In genomic region chr14:24309538-24310386, GRCh38 we compare ENCODE assay signal across 10 cellular contexts. TPM values are rescaled to one million over a fixed set of nuclear protein-coding genes. Genes with fewer than 3 reads are reported as not detected.
DNase-seq lines count a peak whose midpoint lies in the region; ATAC-seq, FAIRE-seq and TF ChIP-seq lines count a peak whose summit lies in the region.
"Had no signal": no experiment of that assay in that cellular context is flagged by ENCODE, and none has a peak within 500 bp of the region (broad histone marks: within the 10 kb centered on the region; RNA-seq: fewer than 3 reads in every experiment).

Gene LTB4R2, plus strand, starts transcription at chr14:24310140. Its CDS starts 525 bp downstream, at chr14:24310665.

- CTCF ChIA-PET in HepG2 (lab: Yijun Ruan, JAX; ENCODE audit: low intra/inter-chr PET ratio, low total read pairs): interaction anchor here (3.4 kb wide), 1 partner anchor 12 kb away, joined by 45 read pairs; the partner anchor contains the start of genes DHRS1 and NOP9

- peak within 1 kb of the TSS; percentile 79 for H3K4me3 Mint-ChIP-seq in activated T-cell treated with anti-CD3 and anti-CD28 coated beads, Interleukin-2, amount 50 U/mL, for 4 hours
- H3K4me3 Mint-ChIP-seq: nephron had no signal

- no peak for TF ChIP-seq RAD21 in HepG2 (CRISPR knock-in tag; IDR thresholded peaks at IDR 0.05)

- H3K4me1 ChIP-seq in adipocyte (ENCODE audit: control insufficient read depth, insufficient read depth, low read length) (peaks cover 22% of the 10 kb centered on the region), HepG2 (ENCODE audit: insufficient read depth, low read length) (peaks cover 53% of the 10 kb centered on the region), thoracic aorta (ENCODE audit: control insufficient read depth in 1 of 2, low read depth in 2 of 2) (peaks cover 5 to 21% of the 10 kb centered on the region in 2 donors), smooth muscle cell (ENCODE audit: low read depth) (no peaks in the 10 kb centered on the region)

- no peak for TF ChIP-seq POLR2A in HepG2 (IDR thresholded peaks at IDR 0.05; ENCODE audit: insufficient read depth in 1 of 2, low read depth in 2 of 2, low read length in 2 of 2)

- H4K20me1 ChIP-seq in HepG2 (ENCODE audit: insufficient read depth, low read length): no peaks in the 10 kb centered on the region
- H4K20me1 ChIP-seq in smooth muscle cell (ENCODE audit: low read depth): no peaks in the 10 kb centered on the region

- no peak; the same call in 1 of the 2 replicates for TF ChIP-seq CTCF in HepG2 (CRISPR knock-in tag; IDR thresholded peaks at IDR 0.05)
- no peak for TF ChIP-seq CTCF in thoracic aorta (IDR thresholded peaks at IDR 0.05)
- no peak for TF ChIP-seq CTCF in smooth muscle cell (IDR thresholded peaks at IDR 0.05; ENCODE audit: borderline replicate concordance, insufficient read depth, poor library complexity, severe bottlenecking)

- H3K9ac ChIP-seq in adipocyte (ENCODE audit: low read length): peak within 1 kb of the TSS; percentile 54
- H3K9ac ChIP-seq in HepG2 (ENCODE audit: insufficient read depth, low read depth, low read length): no peak within 1 kb of the TSS
- no peak within 1 kb of the TSS for H3K9ac ChIP-seq in smooth muscle cell (ENCODE audit: low read depth)

- H3K27ac ChIP-seq in HepG2 (ENCODE audit: extremely low read length, insufficient read depth, low read length) (peak within 1 kb of the TSS; percentile 4), thoracic aorta (peak within 1 kb of the TSS; percentile 39 to 59), smooth muscle cell (ENCODE audit: low read depth) (no peak within 1 kb of the TSS)

- peaks cover 68% of the 10 kb centered on the region for H3K4me1 Mint-ChIP-seq in activated T-cell treated with anti-CD3 and anti-CD28 coated beads, Interleukin-2, amount 50 U/mL, for 4 hours (ENCODE audit: low read depth)

- intact Hi-C loops in HepG2 (cut with micrococcal nuclease; ENCODE audit: unreplicated experiment): loop anchor here (2.0 kb wide), 1 partner anchor 67 kb away; the partner anchor contains the start of gene TINF2

- no peaks in the 10 kb centered on the region for H3K27me3 Mint-ChIP-seq in activated T-cell treated with anti-CD3 and anti-CD28 coated beads, Interleukin-2, amount 50 U/mL, for 4 hours (ENCODE audit: low read depth)

- H3K9me3 Mint-ChIP-seq in activated T-cell treated with anti-CD3 and anti-CD28 coated beads, Interleukin-2, amount 50 U/mL, for 4 hours: no peaks in the 10 kb centered on the region
- H3K9me3 Mint-ChIP-seq: nephron had no signal

- WGBS in HepG2 (ENCODE audit: low lambda C conversion rate): 95% methylated on average over 6 of the region's 6 CpGs
- WGBS in smooth muscle cell (ENCODE audit: low lambda C conversion rate): 88% methylated on average over 6 of the region's 6 CpGs

- peak within 1 kb of the TSS; percentile 68 for H3K4me3 ChIP-seq in adipocyte (ENCODE audit: low read length)
- no peak within 1 kb of the TSS for H3K4me3 ChIP-seq in HepG2 (replicated peaks in 1 of 3; ENCODE audit: insufficient read depth in 1 of 3, low read depth in 2 of 3, low read length in 3 of 3)
- peak within 1 kb of the TSS; percentile 75 for H3K4me3 ChIP-seq in thoracic aorta
- H3K4me3 ChIP-seq in smooth muscle cell: no peak within 1 kb of the TSS

- H3K79me2 ChIP-seq in HepG2 (ENCODE audit: insufficient read depth, low read length) (peaks cover 9% of the 10 kb centered on the region), smooth muscle cell (ENCODE audit: low read depth) (no peaks in the 10 kb centered on the region)

- H3K4me2 ChIP-seq in HepG2 (ENCODE audit: low read depth, low read length) (no peak within 1 kb of the TSS), smooth muscle cell (no peak within 1 kb of the TSS)

- no peak for DNase-seq in activated T-cell treated with anti-CD3 and anti-CD28 coated beads, Interleukin-2, amount 50 U/mL, for 4 hours
- DNase-seq in activated T-cell treated with anti-CD3 and anti-CD28 coated beads for 4 hours: no peak
- no peak for DNase-seq in adipocyte (ENCODE audit: low read depth)
- DNase-seq in HepG2 (ENCODE audit: low spot score): no peak
- DNase-seq in thoracic aorta (ENCODE audit: low spot score): no peak
- no peak for DNase-seq in kidney tubule cell (ENCODE audit: low spot score)
- no peak for DNase-seq in NOMO-1 treated with DMSO at 0.1 percent for 48 hours (lab: John Stamatoyannopoulos, UW; ENCODE audit: unreplicated experiment)
- no peak for DNase-seq in smooth muscle cell (lab: John Stamatoyannopoulos, UW; ENCODE audit: unreplicated experiment)
- DNase-seq: HCEC 1CT had no signal

- H3K36me3 Mint-ChIP-seq in activated T-cell treated with anti-CD3 and anti-CD28 coated beads, Interleukin-2, amount 50 U/mL, for 4 hours (ENCODE audit: insufficient read depth): peaks cover 24% of the 10 kb centered on the region

- no peaks in the 10 kb centered on the region for H3K27me3 ChIP-seq in adipocyte (replicated peaks; ENCODE audit: control insufficient read depth, insufficient read depth, low read length)
- H3K27me3 ChIP-seq in HepG2 (ENCODE audit: control insufficient read depth in 1 of 2, insufficient read depth in 2 of 2, low read length in 2 of 2): no peaks in the 10 kb centered on the region; a peak in 1 of 5 replicates
- H3K27me3 ChIP-seq in thoracic aorta (replicated peaks; ENCODE audit: insufficient read depth): no peaks in the 10 kb centered on the region
- no peaks in the 10 kb centered on the region for H3K27me3 ChIP-seq in smooth muscle cell (ENCODE audit: low read depth)

- ATAC-seq in activated T-cell treated with anti-CD3 and anti-CD28 coated beads, Interleukin-2, amount 50 U/mL, for 4 hours: no peak
- no peak for ATAC-seq in HepG2
- ATAC-seq in thoracic aorta (ENCODE audit: insufficient number of reproducible peaks, low FRiP score, low read depth): no peak

- POLR2A ChIA-PET in HepG2 (lab: Yijun Ruan, JAX): interaction anchor here (0.8 to 24.7 kb wide), 9 partner anchors 9 to 216 kb away, joined by 3 to 850 read pairs (median 28); partner anchors contain the start of genes CHMP4A, DCAF11, DHRS1 and EMC9

- FAIRE-seq in HepG2 (lab: Jason Lieb, UNC): no peak

- no peak within 1 kb of the TSS for H2AFZ ChIP-seq in HepG2 (ENCODE audit: low read length)
- no peak within 1 kb of the TSS for H2AFZ ChIP-seq in smooth muscle cell (ENCODE audit: low read depth)

- H3F3A ChIP-seq in smooth muscle cell (ENCODE audit: low read depth): no peaks in the 10 kb centered on the region

- in situ Hi-C loops in HepG2 (cut with HindIII; ENCODE audit: extremely low pct_ligation_motif_present, low pct_unique_long_range_greater_than_20kb): no loop called here

- TF ChIP-seq EP300 in HepG2 (IDR thresholded peaks at IDR 0.05; ENCODE audit: low read depth in 2 of 2, low read length in 2 of 2) (no peak), HepG2 (CRISPR knock-in tag; IDR thresholded peaks at IDR 0.05; ENCODE audit: borderline replicate concordance) (no peak)

- H3K9me3 ChIP-seq in adipocyte (ENCODE audit: control insufficient read depth, low read length) (no peaks in the 10 kb centered on the region), HepG2 (ENCODE audit: low read length) (no peaks in the 10 kb centered on the region), thoracic aorta (no peaks in the 10 kb centered on the region), smooth muscle cell (replicated peaks; ENCODE audit: low read depth) (no peaks in the 10 kb centered on the region)

- H3K36me3 ChIP-seq in adipocyte (ENCODE audit: control insufficient read depth, insufficient read depth, low read length, severe bottlenecking) (peaks cover 24% of the 10 kb centered on the region), HepG2 (replicated peaks in 1 of 2; ENCODE audit: control insufficient read depth in 1 of 2, insufficient read depth in 2 of 2, low read length in 2 of 2) (peaks cover 19 to 23% of the 10 kb centered on the region in 2 experiments), thoracic aorta (peaks cover 18% of the 10 kb centered on the region), smooth muscle cell (ENCODE audit: low read depth) (no peaks in the 10 kb centered on the region)

- no TSS peak for BruUV-seq in HepG2 (replicated peaks; lab: Mats Ljungman, UMichigan)

RNA-seq across cellular contexts. Expression of gene LTB4R2, which starts in this region (rescaled TPM):
- 10 to 100 TPM in 2 of 3 donors, 1 to 10 TPM in 1; 9.0 to 10.8 (median 10.4) TPM for total RNA-seq in activated T-cell treated with anti-CD3 and anti-CD28 coated beads, Interleukin-2, amount 50 U/mL, for 4 hours
- total RNA-seq in HepG2 (2016; rRNA removed; fragmentation: Illumina TruSeq; extraction: Trizol): 1.4 and 6.9 TPM in 2 replicates
- total RNA-seq in HepG2 (2016; cell fraction: cytosol; rRNA removed; fragmentation: Illumina TruSeq; extraction: Trizol; ENCODE audit: low read depth): 0.40 and 0.44 TPM in 2 replicates
- 1.7 and 7.1 TPM in 2 replicates for total RNA-seq in HepG2 (2016; cell fraction: insoluble cytoplasmic fraction; rRNA removed; fragmentation: Illumina TruSeq; extraction: Trizol)
- total RNA-seq in HepG2 (2016; cell fraction: membrane; rRNA removed; fragmentation: Illumina TruSeq; extraction: Trizol): 0.93 and 1.2 TPM in 2 replicates
- 10.5 and 12.4 TPM in 2 replicates for total RNA-seq in HepG2 (2016; cell fraction: nucleus; rRNA removed; fragmentation: Illumina TruSeq; extraction: Trizol)
- 3.9 and 6.1 TPM in 2 replicates for polyA plus RNA-seq in HepG2 (2011; rRNA removed)
- 0.65 and 1.5 TPM in 2 replicates for polyA plus RNA-seq in HepG2 (2011; cell fraction: cytosol; rRNA removed)
- polyA plus RNA-seq in HepG2 (2011; cell fraction: nucleus; rRNA removed): 94.5 and 110 TPM in 2 replicates
- 4.0 and 7.4 TPM in 2 replicates for polyA plus RNA-seq in HepG2 (2012)
- polyA plus RNA-seq in HepG2 (2016; cell fraction: cytosol; fragmentation: Illumina TruSeq; extraction: Trizol; ENCODE audit: low read depth): 0.31 and 0.36 TPM in 2 replicates
- 1.1 and 1.5 TPM in 2 replicates for polyA plus RNA-seq in HepG2 (2016; cell fraction: insoluble cytoplasmic fraction; fragmentation: Illumina TruSeq; extraction: Trizol; ENCODE audit: low read depth)
- polyA plus RNA-seq in HepG2 (2016; cell fraction: membrane; fragmentation: Illumina TruSeq; extraction: Trizol; ENCODE audit: low read depth): 0.33 and 0.39 TPM in 2 replicates
- polyA plus RNA-seq in HepG2 (2016; cell fraction: nucleus; fragmentation: Illumina TruSeq; extraction: Trizol; ENCODE audit: insufficient read depth, low read depth): 19.7 and 20.2 TPM in 2 replicates
- 7.7 and 12.0 TPM in 2 replicates for polyA minus RNA-seq in HepG2 (2011; rRNA and poly(A)+ RNA removed; ENCODE audit: low replicate concordance)
- polyA minus RNA-seq in HepG2 (2011; cell fraction: cytosol; rRNA and poly(A)+ RNA removed): 1.2 TPM in 2 replicates
- polyA minus RNA-seq in HepG2 (2011; cell fraction: nucleus; rRNA and poly(A)+ RNA removed): 40.7 and 44.3 TPM in 2 replicates
- total RNA-seq in thoracic aorta: 10 to 100 TPM; 15.2 to 21.8 TPM
- total RNA-seq in smooth muscle cell: 2.8 and 6.9 TPM in 2 replicates
- 0.70 and 2.4 TPM in 2 replicates for polyA plus RNA-seq in smooth muscle cell

Comparison
In these comparisons a context has a peak if more than half of its experiments do, and no peak if none do; other contexts are left out.
1. H3K4me3 ChIP-seq: peak in adipocyte (single experiment) and thoracic aorta (single experiment); none in HepG2 (0 of 3) and smooth muscle cell (single experiment).